Comparison of ENCODE assay signal across 8 cellular contexts in genomic region chr2:169798397-169798717, GRCh38. TPM values are rescaled to one million over a fixed set of nuclear protein-coding genes. Genes with fewer than 3 reads are reported as not detected.
DNase-seq lines count a peak whose midpoint lies in the region; ATAC-seq and TF ChIP-seq lines count a peak whose summit lies in the region.

No MANE protein-coding gene starts in this region.

- H3K4me3 ChIP-seq in Panc1 (ENCODE audit: low read depth in 2 of 2, low read length in 2 of 2) (peak overlapping the region; percentile 92 to 94), esophagus squamous epithelium (peak overlapping the region; percentile 60 to 80 (median 74)), psoas muscle (peak overlapping the region; percentile 88)

- H3K4me1 ChIP-seq in Panc1 (ENCODE audit: control insufficient read depth, insufficient read depth, low read length) (peaks cover 4% of the 10 kb centered on the region; the same call in 1 of the 2 replicates), esophagus squamous epithelium (peaks cover 0 to 41% (median 0%) of the 10 kb centered on the region in 3 donors), psoas muscle (peaks cover 18% of the 10 kb centered on the region)

- H3K27me3 ChIP-seq in Panc1 (ENCODE audit: control insufficient read depth, insufficient read depth, low read length) (no peaks in the 10 kb centered on the region), esophagus squamous epithelium (no peaks in the 10 kb centered on the region), psoas muscle (ENCODE audit: insufficient read depth in 3 of 3, low read length in 2 of 3) (no peaks in the 10 kb centered on the region)

- in situ Hi-C loops in Panc1 (cut with HindIII; ENCODE audit: low pct_unique_long_range_greater_than_20kb, low sequenced_read_pairs), result no loop called here

- H3K27ac ChIP-seq in Panc1 (ENCODE audit: low read length) (peak overlapping the region; percentile 75), esophagus squamous epithelium (peak overlapping the region; percentile 82 to 91 (median 83)), psoas muscle (peak overlapping the region; percentile 83)

- BruUV-seq in Panc1 (replicated peaks; lab: Mats Ljungman, UMichigan), result no TSS peak

- CTCF ChIA-PET in Panc1 (lab: Charles Lee), result no interaction called here

- DNase-seq in Panc1 (ENCODE audit: low read depth, low spot score), result no peak
- no peak for DNase-seq in esophagus squamous epithelium (lab: John Stamatoyannopoulos, UW)
- DNase-seq in psoas muscle, result no peak
- DNase-seq in D341Med (ENCODE audit: low spot score), result no peak
- no peak for DNase-seq in CD1c-positive myeloid dendritic cell (ENCODE audit: extremely low spot score)

- intact Hi-C loops in Panc1 (cut with micrococcal nuclease; ENCODE audit: unreplicated experiment), result no loop called here
- intact Hi-C loops in esophagus squamous epithelium (cut with DNase I), result no loop called here
- intact Hi-C loops in psoas muscle (cut with DNase I), result loop anchor here (10.0 kb wide), 2 partner anchors 194 to 324 kb away; partner anchors contain the start of gene BBS5 (in 1 of the 2)

- ATAC-seq in GM18508 (IDR thresholded peaks at IDR 0.05; ENCODE audit: insufficient read depth, unreplicated experiment) (peak; percentile 2), Panc1 (peak; percentile 2; the same call in 1 of the 2 replicates), psoas muscle (peak in 1 of 4 donors; percentile 19), HG03095 (IDR thresholded peaks at IDR 0.05; ENCODE audit: unreplicated experiment) (no peak), HG03045 (IDR thresholded peaks at IDR 0.05; ENCODE audit: unreplicated experiment) (no peak)

- WGBS in esophagus squamous epithelium, 2 donors, result 8 to 11% methylated on average over 4 of the region's 4 CpGs
- 6 to 12% (median 8%) methylated on average over 4 of the region's 4 CpGs for WGBS in psoas muscle, 3 donors

- H3K36me3 ChIP-seq in Panc1 (ENCODE audit: control insufficient read depth, insufficient read depth, low read length) (peaks cover 22% of the 10 kb centered on the region), esophagus squamous epithelium (peaks cover 0 to 24% (median 0%) of the 10 kb centered on the region in 3 donors), psoas muscle (ENCODE audit: insufficient read depth in 1 of 2, low read depth in 1 of 2) (peaks cover 0 to 28% of the 10 kb centered on the region in 2 donors)

- H3K9me3 ChIP-seq in Panc1 (ENCODE audit: control insufficient read depth, insufficient read depth, low read depth, low read length) (no peaks in the 10 kb centered on the region), esophagus squamous epithelium (peaks cover 0 to 5% (median 0%) of the 10 kb centered on the region in 3 donors), psoas muscle (no peaks in the 10 kb centered on the region)

- TF ChIP-seq CTCF in Panc1 (IDR thresholded peaks at IDR 0.05) (no peak), esophagus squamous epithelium (IDR thresholded peaks at IDR 0.05) (no peak), psoas muscle (IDR thresholded peaks at IDR 0.05) (no peak)

- no peak for TF ChIP-seq POLR2A in esophagus squamous epithelium (IDR thresholded peaks at IDR 0.05)

- POLR2A ChIA-PET in Panc1 (lab: Charles Lee), result no interaction called here

RNA-seq across cellular contexts. Expression of gene SSB, which starts 0.3 kb away (rescaled TPM):
- total RNA-seq in Panc1 (2021; ENCODE audit: unreplicated experiment) (119 TPM), esophagus squamous epithelium (10 to 100 TPM; 36.2 to 82.6 (median 50.6) TPM), psoas muscle (10 to 100 TPM; 37.9 to 72.0 (median 48.0) TPM)
- 73.2 TPM for polyA plus RNA-seq in Panc1 (2012; ENCODE audit: insufficient read length)
- polyA plus RNA-seq in psoas muscle, result 100 to 1,000 TPM in 1 of 3 donors, 10 to 100 TPM in 2; 56.7 to 120 (median 77.4) TPM

RNA-seq across cellular contexts. Expression of gene METTL5, which starts 26.3 kb away (rescaled TPM):
- 81.4 TPM for total RNA-seq in Panc1 (2021; ENCODE audit: unreplicated experiment)
- 58.1 TPM for polyA plus RNA-seq in Panc1 (2012; ENCODE audit: insufficient read length)
- total RNA-seq in esophagus squamous epithelium, result 10 to 100 TPM; 22.9 to 56.3 (median 44.7) TPM
- 10 to 100 TPM; 50.7 to 75.4 (median 56.5) TPM for total RNA-seq in psoas muscle
- polyA plus RNA-seq in psoas muscle, result 10 to 100 TPM; 44.9 to 61.8 (median 51.9) TPM

RNA-seq across cellular contexts. Expression of gene UBR3, which starts 28.9 kb away (rescaled TPM):
- total RNA-seq in Panc1 (2021; ENCODE audit: unreplicated experiment) (27.9 TPM), esophagus squamous epithelium (10 to 100 TPM; 26.9 to 56.8 (median 43.2) TPM), psoas muscle (100 to 1,000 TPM; 158 to 202 (median 166) TPM)
- polyA plus RNA-seq in Panc1 (2012; ENCODE audit: insufficient read length), result 6.3 TPM
- polyA plus RNA-seq in psoas muscle, result 100 to 1,000 TPM in 1 of 3 donors, 10 to 100 TPM in 2; 28.7 to 160 (median 63.5) TPM

Comparison
In these comparisons a context has a peak if more than half of its experiments do, and no peak if none do; other contexts are left out.
1. ATAC-seq: peak in GM18508 (single experiment) and Panc1 (single experiment); none in HG03095 (single experiment) and HG03045 (single experiment).
2. intact Hi-C loops: an anchor here in psoas muscle (10.0 kb wide); none called in Panc1 and esophagus squamous epithelium.
3. Peak in every context shown above with its lines, with median percentiles within 50 percentile points of each other: H3K27ac ChIP-seq and H3K4me3 ChIP-seq.